28 cellular contexts compared by ENCODE assay signal in the genomic region with DNA sequence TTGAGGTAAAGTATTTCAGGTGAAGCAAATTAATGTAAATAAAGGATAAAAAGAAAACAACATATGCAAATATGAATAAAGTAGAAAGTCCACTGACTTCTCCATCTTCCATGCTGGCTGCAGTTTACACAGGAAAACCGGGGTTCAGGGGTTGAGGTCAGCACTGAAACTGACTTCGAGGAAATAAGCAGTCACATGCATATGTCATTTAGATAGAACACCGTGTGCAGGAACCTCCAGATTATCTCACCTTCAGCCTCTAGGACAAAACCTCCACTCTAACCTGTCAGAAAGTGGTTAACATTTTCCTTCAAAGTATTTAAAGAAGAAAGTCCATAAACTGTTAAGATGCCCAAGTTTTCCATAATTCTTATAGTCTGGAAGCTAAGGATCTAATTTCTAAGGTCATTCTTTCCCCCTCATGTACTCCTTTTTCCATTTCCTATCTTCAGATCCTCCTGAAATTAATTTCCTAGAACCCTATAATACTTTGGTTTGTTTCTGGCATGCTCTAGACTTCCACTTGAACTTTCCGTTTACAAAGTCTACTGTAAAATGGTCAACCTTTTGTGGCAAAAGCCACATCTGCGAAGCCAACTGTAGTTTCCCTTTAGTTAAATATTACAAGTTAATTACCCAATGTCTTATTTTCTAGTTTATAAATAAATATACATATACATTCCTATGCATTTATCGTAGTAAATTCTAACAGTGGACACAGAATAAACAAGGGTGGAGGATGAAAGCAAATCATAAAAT.
DNase-seq lines count a peak whose midpoint lies in the region; ATAC-seq, FAIRE-seq and TF ChIP-seq lines count a peak whose summit lies in the region.
"Had no signal": no experiment of that assay in that cellular context is flagged by ENCODE, and none has a peak within 500 bp of the region (broad histone marks: within the 10 kb centered on the region; RNA-seq: fewer than 3 reads in every experiment).

No MANE protein-coding gene starts in this region.

- TF ChIP-seq CTCF in GM12878 (IDR thresholded peaks at IDR 0.05 in 2 of 3, conservative IDR thresholded peaks at IDR 0.05 in 1 of 3; ENCODE audit: control insufficient read depth in 2 of 3, extremely low read depth in 1 of 3, insufficient read depth in 1 of 3, low read depth in 3 of 3, low read length in 3 of 3): no peak
- no peak for TF ChIP-seq CTCF in D721Med (IDR thresholded peaks at IDR 0.05; ENCODE audit: insufficient read depth, missing control alignments)

- H3K4me3 ChIP-seq in GM12878: no peak overlapping the region
- H3K4me3 ChIP-seq: GM23338, SJSA1 had no signal

- H3K9me3 Mint-ChIP-seq in activated CD8-positive, alpha-beta memory T cell treated with anti-CD3 and anti-CD28 coated beads, Interleukin-2, amount 10 ng/mL, durations not matched to agents 7 days and 5 days (ENCODE audit: low read depth): peaks cover 2% of the 10 kb centered on the region
- H3K9me3 Mint-ChIP-seq: CD8-positive, alpha-beta memory T cell had no signal

- H3K36me3 ChIP-seq in GM12878 (ENCODE audit: control insufficient read depth in 2 of 2, insufficient read depth in 2 of 2, low read length in 1 of 2): no peaks in the 10 kb centered on the region
- H3K36me3 ChIP-seq: SJSA1 had no signal

- no peaks in the 10 kb centered on the region for H4K20me1 ChIP-seq in GM12878 (ENCODE audit: control insufficient read depth, insufficient read depth)

- H3K4me3 Mint-ChIP-seq in activated CD8-positive, alpha-beta memory T cell treated with anti-CD3 and anti-CD28 coated beads, Interleukin-2, amount 10 ng/mL, durations not matched to agents 7 days and 5 days: no peak overlapping the region
- H3K4me3 Mint-ChIP-seq: CD14-positive monocyte; CD8-positive, alpha-beta memory T cell had no signal

- no peaks in the 10 kb centered on the region; the same call in 2 of the 3 replicates for H3K9me3 ChIP-seq in GM12878 (replicated peaks; ENCODE audit: control insufficient read depth, insufficient read depth, low read length)
- H3K9me3 ChIP-seq: BE2C, SJSA1 had no signal

- in situ Hi-C loops in GM12878 (cut with MboI): no loop called here

- FAIRE-seq in GM12878 (lab: Jason Lieb, UNC): no peak
- FAIRE-seq in D721Med (lab: Jason Lieb, UNC): no peak
- FAIRE-seq: HepG2 had no signal

- H3K36me3 Mint-ChIP-seq in activated CD8-positive, alpha-beta memory T cell treated with anti-CD3 and anti-CD28 coated beads, Interleukin-2, amount 10 ng/mL, durations not matched to agents 7 days and 5 days: peaks cover 10% of the 10 kb centered on the region
- H3K36me3 Mint-ChIP-seq: CD14-positive monocyte; CD8-positive, alpha-beta memory T cell had no signal

- no peak overlapping the region for H3K27ac ChIP-seq in GM12878 (ENCODE audit: control insufficient read depth, insufficient read depth)
- H3K27ac ChIP-seq: SJSA1 had no signal

- 37% methylated on average over 6 of the region's 6 CpGs for WGBS in GM12878 (ENCODE audit: insufficient coverage, insufficient replicate concordance, low lambda C conversion rate, missing lambda C conversion rate)

- peak; percentile 57 for ATAC-seq in activated CD8-positive, alpha-beta memory T cell treated with anti-CD3 and anti-CD28 coated beads, Interleukin-2, amount 10 ng/mL, durations not matched to agents 7 days and 5 days
- ATAC-seq in HG02981 (IDR thresholded peaks at IDR 0.05; ENCODE audit: unreplicated experiment) (peak; percentile 53), GM12878 (0 out of 3 replicates have a peak, but pooled peaks have one; percentile 40), HG02763 (IDR thresholded peaks at IDR 0.05; ENCODE audit: unreplicated experiment) (no peak), HG02571 (IDR thresholded peaks at IDR 0.05; ENCODE audit: unreplicated experiment) (no peak)
- ATAC-seq: HepG2 had no signal

- no peak overlapping the region for H3K4me2 ChIP-seq in GM12878 (ENCODE audit: control insufficient read depth, insufficient read depth)

- H3K27me3 ChIP-seq in GM12878 (replicated peaks in 1 of 2; ENCODE audit: control insufficient read depth in 2 of 2, insufficient read depth in 2 of 2, low read length in 1 of 2): no peaks in the 10 kb centered on the region
- H3K27me3 ChIP-seq: BE2C, SJSA1 had no signal

- BruUV-seq in GM12878 (replicated peaks; lab: Mats Ljungman, UMichigan): no TSS peak

- peaks cover 30% of the 10 kb centered on the region for H3K4me1 Mint-ChIP-seq in activated CD8-positive, alpha-beta memory T cell treated with anti-CD3 and anti-CD28 coated beads, Interleukin-2, amount 10 ng/mL, durations not matched to agents 7 days and 5 days
- H3K4me1 Mint-ChIP-seq: CD14-positive monocyte; CD8-positive, alpha-beta memory T cell had no signal

- RAD21 ChIA-PET in GM12878 (lab: Charles Lee; ENCODE audit: unreplicated experiment): no interaction called here

- CTCF ChIA-PET in activated CD8-positive, alpha-beta memory T cell treated with anti-CD3 and anti-CD28 coated beads, Interleukin-2, amount 10 ng/mL, durations not matched to agents 7 days and 5 days (lab: Charles Lee): interaction anchor here (1.6 kb wide), 1 partner anchor 11 kb away, joined by 4 read pairs; no protein-coding TSS in a partner anchor
- CTCF ChIA-PET in GM12878 (lab: Yijun Ruan, JAX): interaction anchor here (1.4 to 1.7 kb wide), 2 partner anchors 15 to 74 kb away, joined by 3 to 5 read pairs; no protein-coding TSS in a partner anchor

- peak; percentile 47 for DNase-seq in activated CD8-positive, alpha-beta memory T cell treated with anti-CD3 and anti-CD28 coated beads, Interleukin-2, amount 10 ng/mL, durations not matched to agents 7 days and 5 days
- DNase-seq in activated CD8-positive, alpha-beta memory T cell treated with anti-CD3 and anti-CD28 coated beads, Interleukin-2, amount 50 U/mL, for 4 hours: no peak
- DNase-seq in GM12878 (ENCODE audit: low read depth, low spot score) (no peak), DMS53 (lab: John Stamatoyannopoulos, UW) (no peak), D721Med (ENCODE audit: insufficient read length, low spot score) (no peak)
- DNase-seq: 8988T; ACHN; BE2C; CD8-positive, alpha-beta memory T cell; H9; Kasumi-1; MV-4-11; NCI-H1105; NCI-H1436 treated with DMSO at 0.1 percent for 48 hours; NCI-H1930; NCI-H2107; NCI-H446; NCI-H524 treated with DMSO at 0.1 percent for 48 hours; NCI-H82; Right ventricle myocardium superior; RPMI8226 had no signal

- no peaks in the 10 kb centered on the region for H3K4me1 ChIP-seq in GM12878 (ENCODE audit: control insufficient read depth, insufficient read depth, low read length)
- H3K4me1 ChIP-seq: BE2C, SJSA1 had no signal

- intact Hi-C loops in GM12878 (cut with micrococcal nuclease; ENCODE audit: unreplicated experiment): no loop called here

- H2AFZ ChIP-seq in GM12878 (ENCODE audit: control insufficient read depth, low read depth, low read length): no peak overlapping the region
- H2AFZ ChIP-seq: GM23338 had no signal

- peaks cover 45% of the 10 kb centered on the region for H3K27me3 Mint-ChIP-seq in activated CD8-positive, alpha-beta memory T cell treated with anti-CD3 and anti-CD28 coated beads, Interleukin-2, amount 10 ng/mL, durations not matched to agents 7 days and 5 days

- SMC1A ChIA-PET in GM12878 (lab: Charles Lee; ENCODE audit: uncharacterized antibody, unreplicated experiment): interaction anchor here (0.6 to 1.3 kb wide), 3 partner anchors 9 to 15 kb away, joined by 3 read pairs; no protein-coding TSS in a partner anchor

- no peak for TF ChIP-seq RAD21 in GM12878 (IDR thresholded peaks at IDR 0.05; ENCODE audit: insufficient read depth, low read depth, low read length)

- TF ChIP-seq EP300 in GM12878 (IDR thresholded peaks at IDR 0.05; ENCODE audit: borderline replicate concordance in 1 of 2, control insufficient read depth in 1 of 2, low read depth in 2 of 2, low read length in 2 of 2): no peak

- H3K9ac ChIP-seq in GM12878 (ENCODE audit: control insufficient read depth, insufficient read depth, low read length): no peak overlapping the region

- no peak overlapping the region for H3K27ac Mint-ChIP-seq in activated CD8-positive, alpha-beta memory T cell treated with anti-CD3 and anti-CD28 coated beads, Interleukin-2, amount 10 ng/mL, durations not matched to agents 7 days and 5 days
- H3K27ac Mint-ChIP-seq: CD14-positive monocyte; CD8-positive, alpha-beta memory T cell had no signal

- POLR2A ChIA-PET in GM12878 (lab: Charles Lee): interaction anchor here (1.4 kb wide), 1 partner anchor 9 kb away, joined by 3 read pairs; no protein-coding TSS in a partner anchor

- no peaks in the 10 kb centered on the region for H3K79me2 ChIP-seq in GM12878 (ENCODE audit: control insufficient read depth, insufficient read depth, low read length)

- no peak for TF ChIP-seq POLR2A in GM12878 (IDR thresholded peaks at IDR 0.05; ENCODE audit: low read depth, low read length)

TF ChIP-seq in GM12878, 131 proteins besides CTCF, POLR2A, EP300 and RAD21 (continues in another document):
- TF ChIP-seq, protein P1, sequence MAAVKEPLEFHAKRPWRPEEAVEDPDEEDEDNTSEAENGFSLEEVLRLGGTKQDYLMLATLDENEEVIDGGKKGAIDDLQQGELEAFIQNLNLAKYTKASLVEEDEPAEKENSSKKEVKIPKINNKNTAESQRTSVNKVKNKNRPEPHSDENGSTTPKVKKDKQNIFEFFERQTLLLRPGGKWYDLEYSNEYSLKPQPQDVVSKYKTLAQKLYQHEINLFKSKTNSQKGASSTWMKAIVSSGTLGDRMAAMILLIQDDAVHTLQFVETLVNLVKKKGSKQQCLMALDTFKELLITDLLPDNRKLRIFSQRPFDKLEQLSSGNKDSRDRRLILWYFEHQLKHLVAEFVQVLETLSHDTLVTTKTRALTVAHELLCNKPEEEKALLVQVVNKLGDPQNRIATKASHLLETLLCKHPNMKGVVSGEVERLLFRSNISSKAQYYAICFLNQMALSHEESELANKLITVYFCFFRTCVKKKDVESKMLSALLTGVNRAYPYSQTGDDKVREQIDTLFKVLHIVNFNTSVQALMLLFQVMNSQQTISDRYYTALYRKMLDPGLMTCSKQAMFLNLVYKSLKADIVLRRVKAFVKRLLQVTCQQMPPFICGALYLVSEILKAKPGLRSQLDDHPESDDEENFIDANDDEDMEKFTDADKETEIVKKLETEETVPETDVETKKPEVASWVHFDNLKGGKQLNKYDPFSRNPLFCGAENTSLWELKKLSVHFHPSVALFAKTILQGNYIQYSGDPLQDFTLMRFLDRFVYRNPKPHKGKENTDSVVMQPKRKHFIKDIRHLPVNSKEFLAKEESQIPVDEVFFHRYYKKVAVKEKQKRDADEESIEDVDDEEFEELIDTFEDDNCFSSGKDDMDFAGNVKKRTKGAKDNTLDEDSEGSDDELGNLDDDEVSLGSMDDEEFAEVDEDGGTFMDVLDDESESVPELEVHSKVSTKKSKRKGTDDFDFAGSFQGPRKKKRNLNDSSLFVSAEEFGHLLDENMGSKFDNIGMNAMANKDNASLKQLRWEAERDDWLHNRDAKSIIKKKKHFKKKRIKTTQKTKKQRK (IDR thresholded peaks at IDR 0.05; ENCODE audit: low read depth, low read length): no peak
- TF ChIP-seq GABPA (IDR thresholded peaks at IDR 0.05; ENCODE audit: low read depth): no peak

Comparison
In these comparisons a context has a peak if more than half of its experiments do, and no peak if none do; other contexts are left out.
1. ATAC-seq: peak in activated CD8-positive, alpha-beta memory T cell treated with anti-CD3 and anti-CD28 coated beads, Interleukin-2, amount 10 ng/mL, durations not matched to agents 7 days and 5 days (single experiment), HG02981 (single experiment) and GM12878 (single experiment); none in HG02763 (single experiment) and HG02571 (single experiment).